Comparison of ENCODE assay signal across 23 cellular contexts in genomic region chr14:101888182-101888581, GRCh38.
"Had no signal": no experiment of that assay in that cellular context is flagged by ENCODE, and none has a peak within 500 bp of the region (broad histone marks: within the 10 kb centered on the region; RNA-seq: fewer than 3 reads in every experiment).

No MANE protein-coding gene starts in this region.

- H3K27me3 ChIP-seq: breast epithelium, pancreas, suprapubic skin, tibial artery had no signal

- H3K9me3 Mint-ChIP-seq: central memory CD8-positive, alpha-beta T cell had no signal

- H3K4me3 ChIP-seq: breast epithelium, left ventricle myocardium inferior, pancreas, prostate gland, smooth muscle cell, suprapubic skin, tibial artery had no signal

- H3K27ac ChIP-seq: breast epithelium, epithelial cell of prostate, left ventricle myocardium inferior, pancreas, prostate gland, suprapubic skin, tibial artery, WERI-Rb-1 had no signal

- H3K4me1 Mint-ChIP-seq: central memory CD8-positive, alpha-beta T cell; T-helper 17 cell had no signal

- ATAC-seq: activated CD4-positive, CD25-positive, alpha-beta regulatory T cell treated with anti-CD3 and anti-CD28 coated beads, Interleukin-2, amount 50 U/mL, for 24 hours; pancreas; T-helper 17 cell had no signal

- H3K27me3 Mint-ChIP-seq: central memory CD8-positive, alpha-beta T cell; T-helper 17 cell had no signal

- H3K4me2 ChIP-seq: smooth muscle cell had no signal

- H3K4me1 ChIP-seq: breast epithelium, left ventricle myocardium inferior, pancreas, prostate gland, suprapubic skin, tibial artery had no signal

- H3K36me3 ChIP-seq: breast epithelium had no signal

- H3K4me3 Mint-ChIP-seq: central memory CD8-positive, alpha-beta T cell; T-helper 17 cell had no signal

- H3K9me3 ChIP-seq: breast epithelium, pancreas, prostate gland, suprapubic skin, tibial artery had no signal

- DNase-seq: activated CD4-positive, alpha-beta T cell treated with anti-CD3 and anti-CD28 coated beads for 48 hours; activated CD4-positive, alpha-beta T cell treated with anti-CD3 and anti-CD28 coated beads, Interleukin-2, amount 50 U/mL, for 48 hours; activated effector memory CD4-positive, alpha-beta T cell treated with anti-CD3 and anti-CD28 coated beads, Interleukin-2, amount 50 U/mL, for 16 hours; activated naive CD4-positive, alpha-beta T cell treated with anti-CD3 and anti-CD28 coated beads, Interleukin-2, amount 50 U/mL, for 16 hours; dermis blood vessel endothelial cell; effector CD4-positive, alpha-beta T cell; left ventricle myocardium inferior; pancreas; retina; stimulated activated CD4-positive, alpha-beta T cell treated with anti-CD3 and anti-CD28 coated beads, Interleukin-15, amount 100 ng/mL, for 24 hours; stimulated activated CD4-positive, alpha-beta T cell treated with anti-CD3 and anti-CD28 coated beads, Interleukin-2, amount 100 ng/mL, for 24 hours; stimulated activated naive CD4-positive, alpha-beta T cell; T-helper 17 cell; T1000; tibial artery; WERI-Rb-1 had no signal
